8 cellular contexts compared by ENCODE assay signal in genomic region chr11:128587415-128587814, GRCh38. TPM values are rescaled to one million over a fixed set of nuclear protein-coding genes. Genes with fewer than 3 reads are reported as not detected.
DNase-seq lines count a peak whose midpoint lies in the region; ATAC-seq, FAIRE-seq and TF ChIP-seq lines count a peak whose summit lies in the region.

Gene ETS1 (minus strand): TSS chr11:128587558. CDS start chr11:128573130, 14,428 bp downstream.

- no peak within 1 kb of the TSS for H2AFZ ChIP-seq in MM.1S (ENCODE audit: low read length)

- no peak for TF ChIP-seq CTCF in RWPE1 (conservative IDR thresholded peaks at IDR 0.05; ENCODE audit: low read depth)
- no peak for TF ChIP-seq CTCF in glutamatergic neuron (IDR thresholded peaks at IDR 0.05; ENCODE audit: partially characterized antibody, unreplicated experiment)
- TF ChIP-seq CTCF in pancreas (IDR thresholded peaks at IDR 0.05), result no peak
- TF ChIP-seq CTCF in MM.1S (IDR thresholded peaks at IDR 0.05; ENCODE audit: low read length), result no peak

- no peaks in the 10 kb centered on the region for H3K9me2 ChIP-seq in MM.1S (replicated peaks; ENCODE audit: insufficient read depth, low read length)

- DNase-seq in H4 (ENCODE audit: low spot score) (peak; percentile 23), RWPE1 (ENCODE audit: low spot score) (peak; percentile 13), glutamatergic neuron (no peak), pancreas (peak in 3 of 6 donors; percentile 48 to 62 (median 59)), NCI-H1105 (lab: John Stamatoyannopoulos, UW) (no peak), C1 segment of cervical spinal cord (lab: John Stamatoyannopoulos, UW) (no peak), MM.1S (no peak)

- H3F3A ChIP-seq in MM.1S (ENCODE audit: insufficient read depth, low read length), result no peaks in the 10 kb centered on the region

- peaks cover 2% of the 10 kb centered on the region for H3K27me3 Mint-ChIP-seq in glutamatergic neuron (ENCODE audit: unreplicated experiment)

- H3K4me1 ChIP-seq in pancreas, result peaks cover 0 to 3% (median 0%) of the 10 kb centered on the region in 3 donors
- H3K4me1 ChIP-seq in MM.1S (ENCODE audit: low read length), result no peaks in the 10 kb centered on the region

- H3K4me1 Mint-ChIP-seq in glutamatergic neuron (ENCODE audit: low read depth, unreplicated experiment), result peaks cover 4% of the 10 kb centered on the region

- no peaks in the 10 kb centered on the region for H3K9me3 Mint-ChIP-seq in glutamatergic neuron (ENCODE audit: unreplicated experiment)

- H3K27ac ChIP-seq in RWPE1 (no peak within 1 kb of the TSS), pancreas (no peak within 1 kb of the TSS), MM.1S (ENCODE audit: low read length) (no peak within 1 kb of the TSS)

- peak within 1 kb of the TSS; percentile 56 for H3K4me3 Mint-ChIP-seq in glutamatergic neuron (ENCODE audit: unreplicated experiment)

- intact Hi-C loops in pancreas (cut with DNase I), result no loop called here

- no peaks in the 10 kb centered on the region for H3K27me3 ChIP-seq in pancreas
- no peaks in the 10 kb centered on the region for H3K27me3 ChIP-seq in MM.1S (replicated peaks; ENCODE audit: insufficient read depth, low read length)

- H3K4me2 ChIP-seq in MM.1S (ENCODE audit: low read depth, low read length), result no peak within 1 kb of the TSS

- H3K79me2 ChIP-seq in MM.1S (ENCODE audit: low read length), result no peaks in the 10 kb centered on the region

- CTCF ChIA-PET in RWPE1 (lab: Yijun Ruan, JAX), result interaction anchor here (0.6 to 1.1 kb wide), 2 partner anchors 297 to 359 kb away, joined by 3 read pairs; no protein-coding TSS in a partner anchor

- ATAC-seq in pancreas (peak; percentile 60 to 85 (median 72)), GM21576 (IDR thresholded peaks at IDR 0.05; ENCODE audit: unreplicated experiment) (no peak)

- H3K4me3 ChIP-seq in pancreas, result no peak within 1 kb of the TSS
- no peak within 1 kb of the TSS for H3K4me3 ChIP-seq in MM.1S (ENCODE audit: low read length)

- H3K27ac Mint-ChIP-seq in glutamatergic neuron (ENCODE audit: unreplicated experiment), result no peak within 1 kb of the TSS

- POLR2A ChIA-PET in RWPE1 (lab: Yijun Ruan, JAX; ENCODE audit: low non-redundant PET), result no interaction called here

- H3K36me3 ChIP-seq in pancreas, result no peaks in the 10 kb centered on the region
- H3K36me3 ChIP-seq in MM.1S (replicated peaks; ENCODE audit: insufficient read depth, low read length), result no peaks in the 10 kb centered on the region

- no peaks in the 10 kb centered on the region for H4K20me1 ChIP-seq in MM.1S (ENCODE audit: insufficient read depth, low read length)

- no peaks in the 10 kb centered on the region for H3K9me3 ChIP-seq in pancreas
- no peaks in the 10 kb centered on the region for H3K9me3 ChIP-seq in MM.1S (replicated peaks; ENCODE audit: insufficient read depth, low read length)

- H3K36me3 Mint-ChIP-seq in glutamatergic neuron (ENCODE audit: unreplicated experiment), result no peaks in the 10 kb centered on the region

- no peak within 1 kb of the TSS for H3K9ac ChIP-seq in MM.1S (ENCODE audit: low read length)

- FAIRE-seq in pancreas (lab: Jason Lieb, UNC), result no peak

- WGBS in pancreas, 2 donors, result 19 to 22% methylated on average over 4 of the region's 4 CpGs

RNA-seq across cellular contexts. Expression of gene ETS1, which starts in this region (rescaled TPM):
- total RNA-seq in H4 (2014; rRNA removed; shearing (Covaris generic)), result 23.2 and 27.7 TPM in 2 replicates
- 1.0 TPM for total RNA-seq in glutamatergic neuron (ENCODE audit: unreplicated experiment)
- total RNA-seq in pancreas, result 10 to 100 TPM in 5 of 6 donors, 1 to 10 TPM in 1; 8.2 to 26.6 (median 13.3) TPM
- 10 to 100 TPM in 1 of 2 donors, 1 to 10 TPM in 1; 5.4 to 13.0 TPM for polyA plus RNA-seq in pancreas

Comparison
In these comparisons a context has a peak if more than half of its experiments do, and no peak if none do; other contexts are left out.
1. DNase-seq: peak in H4 (single experiment) and RWPE1 (single experiment); none in glutamatergic neuron (single experiment), NCI-H1105 (single experiment), C1 segment of cervical spinal cord (0 of 14) and MM.1S (single experiment).